Comparison of ENCODE assay signal across 8 cellular contexts in the genomic region with DNA sequence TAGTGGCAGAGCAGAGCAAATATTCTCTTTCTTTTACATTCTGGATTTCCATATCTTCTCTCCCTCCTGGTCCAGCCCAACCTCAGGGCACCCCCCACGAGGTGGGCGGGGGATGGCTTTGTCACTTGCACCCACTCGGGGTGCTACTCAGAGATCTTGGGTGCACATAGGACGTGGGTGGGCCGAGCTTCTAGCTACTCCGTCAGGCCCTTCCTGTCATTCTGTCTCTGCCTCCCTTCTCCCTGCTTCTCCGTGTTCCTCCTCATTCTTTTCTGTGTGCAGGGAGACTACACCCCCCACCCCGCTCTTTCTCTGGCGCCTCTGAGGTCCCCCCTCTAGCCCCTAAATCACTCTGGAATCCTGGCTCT. TPM values are rescaled to one million over a fixed set of nuclear protein-coding genes. Genes with fewer than 3 reads are reported as not detected.
A peak's percentile ranks its signal among the peaks of the same experiment; 100 is the strongest.
DNase-seq lines count a peak whose midpoint lies in the region; ATAC-seq, FAIRE-seq and TF ChIP-seq lines count a peak whose summit lies in the region.

No MANE protein-coding gene starts in this region.

- H3K36me3 ChIP-seq in MG63 (peaks cover 66% of the 10 kb centered on the region), bronchial epithelial cell (ENCODE audit: control insufficient read depth, insufficient read depth, low read length) (peaks cover 5% of the 10 kb centered on the region), mesenchymal stem cell (ENCODE audit: control insufficient read depth in 1 of 2, insufficient read depth in 2 of 2, low read depth in 1 of 2, low read length in 2 of 2) (peaks cover 46 to 63% of the 10 kb centered on the region in 2 experiments), transverse colon (no peaks in the 10 kb centered on the region)

- peak overlapping the region; percentile 69 for H3K4me2 ChIP-seq in mesenchymal stem cell (ENCODE audit: low read length, poor library complexity, severe bottlenecking)

- peaks cover 45% of the 10 kb centered on the region for H3K4me1 ChIP-seq in mesenchymal stem cell (ENCODE audit: control insufficient read depth, insufficient read depth, low read depth, low read length)
- peaks cover 12 to 37% (median 26%) of the 10 kb centered on the region in 4 donors for H3K4me1 ChIP-seq in transverse colon

- no peak overlapping the region for H3K23ac ChIP-seq in mesenchymal stem cell (ENCODE audit: low read length in 2 of 2)

- peak overlapping the region; percentile 89 to 92 for H3K18ac ChIP-seq in mesenchymal stem cell (ENCODE audit: low read depth in 1 of 2, low read length in 2 of 2)

- no peak for TF ChIP-seq EP300 in transverse colon (IDR thresholded peaks at IDR 0.05; ENCODE audit: low read depth)

- H3K14ac ChIP-seq in mesenchymal stem cell (ENCODE audit: low read length in 2 of 2) = peak overlapping the region in 1 of 2 experiments; percentile 61

- H3K27ac ChIP-seq in mesenchymal stem cell (ENCODE audit: low read length, poor library complexity, severe bottlenecking) (peak overlapping the region; percentile 95), transverse colon (peak overlapping the region; percentile 79 to 84 (median 83))

- H3K79me1 ChIP-seq in mesenchymal stem cell (replicated peaks; ENCODE audit: low read length, poor library complexity, severe bottlenecking) = peaks cover 32% of the 10 kb centered on the region

- peak overlapping the region; percentile 94 for H4K8ac ChIP-seq in mesenchymal stem cell (ENCODE audit: low read length)

- peak overlapping the region; percentile 98 for H2BK5ac ChIP-seq in mesenchymal stem cell (ENCODE audit: low read depth, low read length, poor library complexity, severe bottlenecking)

- no peaks in the 10 kb centered on the region for H3K9me3 ChIP-seq in MG63
- no peaks in the 10 kb centered on the region for H3K9me3 ChIP-seq in mesenchymal stem cell (ENCODE audit: control insufficient read depth, low read length)
- no peaks in the 10 kb centered on the region for H3K9me3 ChIP-seq in transverse colon

- no peak for TF ChIP-seq POLR2A in transverse colon (IDR thresholded peaks at IDR 0.05)

- H3K4ac ChIP-seq in mesenchymal stem cell (ENCODE audit: low read depth in 1 of 2, low read length in 2 of 2) = peak overlapping the region; percentile 89 to 95

- 0% methylated on average over 9 of the region's 9 CpGs for WGBS in mesenchymal stem cell
- 45 to 57% methylated on average over 5 to 9 of the region's 9 CpGs for WGBS in transverse colon (ENCODE audit: low coverage in 1 of 2), 2 donors

- peak overlapping the region; percentile 92 for H4K91ac ChIP-seq in mesenchymal stem cell (ENCODE audit: low read length)

- TF ChIP-seq CTCF in bronchial epithelial cell (IDR thresholded peaks at IDR 0.05; ENCODE audit: insufficient read depth, low read length, severe bottlenecking) = no peak
- no peak for TF ChIP-seq CTCF in transverse colon (IDR thresholded peaks at IDR 0.05)

- FAIRE-seq in bronchial epithelial cell (lab: Jason Lieb, UNC) = no peak

- H3K4me3 ChIP-seq in MG63 (peak overlapping the region; percentile 22), bronchial epithelial cell (ENCODE audit: low read depth, low read length) (peak overlapping the region; percentile 27), mesenchymal stem cell (ENCODE audit: insufficient read depth in 1 of 2, low read depth in 1 of 2, low read length in 2 of 2) (peak overlapping the region in 1 of 2 experiments; percentile 74), transverse colon (peak overlapping the region in 2 of 4 donors; percentile 6 to 37)

- H2BK15ac ChIP-seq in mesenchymal stem cell (ENCODE audit: low read depth, poor library complexity, severe bottlenecking) = peak overlapping the region; percentile 53

- H2AFZ ChIP-seq in mesenchymal stem cell (ENCODE audit: low read depth, low read length) = no peak overlapping the region

- H3K27me3 ChIP-seq in MG63 (no peaks in the 10 kb centered on the region), bronchial epithelial cell (ENCODE audit: control insufficient read depth, insufficient read depth, low read length) (no peaks in the 10 kb centered on the region), mesenchymal stem cell (ENCODE audit: control insufficient read depth in 1 of 2, insufficient read depth in 1 of 2, low read length in 2 of 2) (no peaks in the 10 kb centered on the region), transverse colon (no peaks in the 10 kb centered on the region)

- H2AK5ac ChIP-seq in mesenchymal stem cell (ENCODE audit: low read length, severe bottlenecking) = peak overlapping the region; percentile 87

- in situ Hi-C loops in transverse colon (cut with MboI; ENCODE audit: low pct_ligation_motif_present in 1 of 4, low pct_unique_long_range_greater_than_20kb in 1 of 4, low sequenced_read_pairs in 3 of 4) = no loop called here

- DNase-seq in MG63 (no peak), bronchial epithelial cell (ENCODE audit: low read depth) (no peak), mesenchymal stem cell (no peak), transverse colon (no peak), ureter (ENCODE audit: low spot score) (no peak), NCI-H524 treated with DMSO at 0.1 percent for 48 hours (lab: John Stamatoyannopoulos, UW) (no peak)
- no peak for DNase-seq in NK-92 treated with Interleukin-12 subunit alpha and Interleukin-12 subunit beta, amount 100 ng/mL, for 24 hours (lab: John Stamatoyannopoulos, UW)

- intact Hi-C loops in transverse colon (cut with DNase I; ENCODE audit: low total_unique reads) = no loop called here

- H3K9ac ChIP-seq in mesenchymal stem cell (ENCODE audit: low read length) = peak overlapping the region; percentile 89

- no peak for ATAC-seq in GM21360 (IDR thresholded peaks at IDR 0.05; ENCODE audit: unreplicated experiment)

- H2BK120ac ChIP-seq in mesenchymal stem cell (ENCODE audit: low read depth, low read length) = peak overlapping the region; percentile 93

- H2BK12ac ChIP-seq in mesenchymal stem cell (ENCODE audit: low read length in 2 of 2) = peak overlapping the region; percentile 95 to 98

RNA-seq across cellular contexts. Expression of gene PCDHGC5, which starts 19.5 kb away (rescaled TPM):
- 0.46 TPM in 1 of 2 replicates, not detected in the other for total RNA-seq in MG63 (2014; rRNA removed; shearing (Covaris generic); ENCODE audit: low replicate concordance)
- 0.26 and 0.77 TPM in 2 replicates for total RNA-seq in bronchial epithelial cell
- polyA plus RNA-seq in mesenchymal stem cell (2013, experiment 1 of 2) = 0.26 TPM
- 0.27 TPM for polyA plus RNA-seq in mesenchymal stem cell (2013, experiment 2 of 2)
- total RNA-seq in transverse colon = 1 to 10 TPM in 2 of 4 donors, under 1 TPM in 2; 0.20 to 2.5 (median 1.0) TPM
- 2.8 TPM for total RNA-seq in ureter

RNA-seq across cellular contexts. Expression of gene PCDHGC4, which starts 23.6 kb away (rescaled TPM):
- not detected in 2 replicates for total RNA-seq in MG63 (2014; rRNA removed; shearing (Covaris generic); ENCODE audit: low replicate concordance)
- total RNA-seq in bronchial epithelial cell = 0.53 and 0.90 TPM in 2 replicates
- polyA plus RNA-seq in mesenchymal stem cell (2013, experiment 1 of 2) = 0.19 TPM
- 0.15 TPM for polyA plus RNA-seq in mesenchymal stem cell (2013, experiment 2 of 2)
- 10 to 100 TPM in 1 of 4 donors, 1 to 10 TPM in 3; 1.8 to 26.5 (median 2.7) TPM for total RNA-seq in transverse colon
- total RNA-seq in ureter = 3.6 TPM

RNA-seq across cellular contexts. Expression of gene PCDHGC3, which starts 32.7 kb away (rescaled TPM):
- total RNA-seq in MG63 (2014; rRNA removed; shearing (Covaris generic); ENCODE audit: low replicate concordance) = 42.3 and 49.8 TPM in 2 replicates
- 9.5 and 17.4 TPM in 2 replicates for total RNA-seq in bronchial epithelial cell
- 115 TPM for polyA plus RNA-seq in mesenchymal stem cell (2013, experiment 1 of 2)
- polyA plus RNA-seq in mesenchymal stem cell (2013, experiment 2 of 2) = 114 TPM
- 10 to 100 TPM in 3 of 4 donors, 1 to 10 TPM in 1; 6.0 to 17.0 (median 13.6) TPM for total RNA-seq in transverse colon
- total RNA-seq in ureter = 52.6 TPM
